1 cellular context compared by ENCODE assay signal in the genomic region with DNA sequence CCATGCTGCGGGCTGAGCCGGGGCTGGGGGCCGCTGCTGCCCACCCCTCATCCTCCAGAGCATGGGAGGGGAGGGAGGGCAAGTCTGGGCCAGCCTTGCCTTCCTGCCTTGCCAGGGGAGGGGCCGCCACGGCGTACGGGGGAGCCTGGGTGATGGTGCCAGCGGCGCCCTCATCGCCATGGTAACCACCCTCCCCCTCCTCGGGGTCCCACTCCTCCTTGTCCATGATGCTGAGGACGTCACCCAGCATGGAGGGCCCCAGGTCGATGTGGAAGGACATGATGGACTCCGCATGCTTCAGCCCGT.
A peak's percentile ranks its signal among the peaks of the same experiment; 100 is the strongest.
TF ChIP-seq lines count a peak whose summit lies in the region.

No MANE protein-coding gene starts in this region.

TF ChIP-seq in HepG2, 621 proteins besides CTCF, POLR2A, EP300 and RAD21:
- TF ChIP-seq KDM5A (IDR thresholded peaks at IDR 0.05; ENCODE audit: borderline replicate concordance, low read length): no peak
- no peak for TF ChIP-seq ATF7-NPFF (CRISPR knock-in tag; IDR thresholded peaks at IDR 0.05; ENCODE audit: low read depth)
- TF ChIP-seq PRMT3 (CRISPR knock-in tag; IDR thresholded peaks at IDR 0.05; ENCODE audit: borderline replicate concordance, low read depth): 0 out of 2 replicates have a peak, but pooled peaks have one; percentile 19
- no peak for TF ChIP-seq ETV6 (CRISPR knock-in tag; conservative IDR thresholded peaks at IDR 0.05)
- no peak for TF ChIP-seq GLI4 (CRISPR knock-in tag; IDR thresholded peaks at IDR 0.05; ENCODE audit: borderline replicate concordance)
- no peak for TF ChIP-seq ZNF570 (CRISPR knock-in tag; IDR thresholded peaks at IDR 0.05; ENCODE audit: borderline replicate concordance)
- TF ChIP-seq, protein P1, sequence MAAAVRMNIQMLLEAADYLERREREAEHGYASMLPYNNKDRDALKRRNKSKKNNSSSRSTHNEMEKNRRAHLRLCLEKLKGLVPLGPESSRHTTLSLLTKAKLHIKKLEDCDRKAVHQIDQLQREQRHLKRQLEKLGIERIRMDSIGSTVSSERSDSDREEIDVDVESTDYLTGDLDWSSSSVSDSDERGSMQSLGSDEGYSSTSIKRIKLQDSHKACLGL (CRISPR knock-in tag; IDR thresholded peaks at IDR 0.05): no peak
- no peak for TF ChIP-seq PHF5A (CRISPR knock-in tag; IDR thresholded peaks at IDR 0.05; ENCODE audit: low read depth, unreplicated experiment)
- no peak for TF ChIP-seq RCOR2 (CRISPR knock-in tag; IDR thresholded peaks at IDR 0.05)
- peak; percentile 20; the same call in 1 of the 2 replicates for TF ChIP-seq RFX1 (IDR thresholded peaks at IDR 0.05)
- no peak for TF ChIP-seq ZFP62 (CRISPR knock-in tag; IDR thresholded peaks at IDR 0.05)
- no peak for TF ChIP-seq ZNF235 (CRISPR knock-in tag; IDR thresholded peaks at IDR 0.05; ENCODE audit: borderline replicate concordance)
- no peak for TF ChIP-seq IKZF4 (CRISPR knock-in tag; IDR thresholded peaks at IDR 0.05; ENCODE audit: borderline replicate concordance, low read depth, not compliant biosample characterization)
- no peak for TF ChIP-seq ZBTB39 (CRISPR knock-in tag; IDR thresholded peaks at IDR 0.05)
